ENCODE assay signal across 19 cellular contexts in genomic region chr14:98226411-98226810, GRCh38.
DNase-seq lines count a peak whose midpoint lies in the region; ATAC-seq, FAIRE-seq and TF ChIP-seq lines count a peak whose summit lies in the region.
"Had no signal": no experiment of that assay in that cellular context is flagged by ENCODE, and none has a peak within 500 bp of the region (broad histone marks: within the 10 kb centered on the region; RNA-seq: fewer than 3 reads in every experiment).

No MANE protein-coding gene starts in this region.

- TF ChIP-seq CTCF in GM12878 (IDR thresholded peaks at IDR 0.05 in 2 of 3, conservative IDR thresholded peaks at IDR 0.05 in 1 of 3; ENCODE audit: control insufficient read depth in 2 of 3, extremely low read depth in 1 of 3, insufficient read depth in 1 of 3, low read depth in 3 of 3, low read length in 3 of 3), result no peak

- no peaks in the 10 kb centered on the region; the same call in none of the 3 replicates for H3K9me3 ChIP-seq in GM12878 (replicated peaks; ENCODE audit: control insufficient read depth, insufficient read depth, low read length)
- H3K9me3 ChIP-seq: A549 had no signal

- H3K27ac ChIP-seq in GM12878 (ENCODE audit: control insufficient read depth, insufficient read depth), result peak overlapping the region; percentile 30; the same call in 1 of the 2 replicates
- H3K27ac ChIP-seq: A549, BLaER1 had no signal

- H3K9me3 Mint-ChIP-seq in T-helper 1 cell treated with Interleukin-12 subunit alpha and Interleukin-12 subunit beta and Interleukin-4 antibody, amounts not matched to agents 30 μg/mL and 1 μg/mL, for 36 hours, result no peaks in the 10 kb centered on the region
- H3K9me3 Mint-ChIP-seq in immature natural killer cell, result no peaks in the 10 kb centered on the region

- no peak for TF ChIP-seq RAD21 in GM12878 (IDR thresholded peaks at IDR 0.05; ENCODE audit: insufficient read depth, low read depth, low read length)

- H3K4me3 ChIP-seq in GM12878, result no peak overlapping the region
- H3K4me3 ChIP-seq: A549, BLaER1 had no signal

- no peak overlapping the region for H3K9ac ChIP-seq in GM12878 (ENCODE audit: control insufficient read depth, insufficient read depth, low read length)
- H3K9ac ChIP-seq: BLaER1 had no signal

- TF ChIP-seq EP300 in GM12878 (IDR thresholded peaks at IDR 0.05; ENCODE audit: borderline replicate concordance in 1 of 2, control insufficient read depth in 1 of 2, low read depth in 2 of 2, low read length in 2 of 2), result no peak

- FAIRE-seq in GM12878 (lab: Jason Lieb, UNC), result no peak
- FAIRE-seq: A549 had no signal

- no peak overlapping the region for H3K4me3 Mint-ChIP-seq in T-helper 1 cell treated with Interleukin-12 subunit alpha and Interleukin-12 subunit beta and Interleukin-4 antibody, amounts not matched to agents 30 μg/mL and 1 μg/mL, for 36 hours
- H3K4me3 Mint-ChIP-seq in immature natural killer cell, result no peak overlapping the region

- no peaks in the 10 kb centered on the region for H3K27me3 ChIP-seq in GM12878 (replicated peaks in 1 of 2; ENCODE audit: control insufficient read depth in 2 of 2, insufficient read depth in 2 of 2, low read length in 1 of 2)
- H3K27me3 ChIP-seq: BLaER1 had no signal

- H3K27ac Mint-ChIP-seq in T-helper 1 cell treated with Interleukin-12 subunit alpha and Interleukin-12 subunit beta and Interleukin-4 antibody, amounts not matched to agents 30 μg/mL and 1 μg/mL, for 36 hours, result peak overlapping the region; percentile 88
- peak overlapping the region in 1 of 6 donors; percentile 91 for H3K27ac Mint-ChIP-seq in immature natural killer cell

- SMC1A ChIA-PET in GM12878 (lab: Charles Lee; ENCODE audit: uncharacterized antibody, unreplicated experiment), result interaction anchor here (0.6 to 14.0 kb wide), 19 partner anchors 8 to 520 kb away, joined by 3 to 320 read pairs (median 6); no protein-coding TSS in a partner anchor

- H4K20me1 ChIP-seq in GM12878 (ENCODE audit: control insufficient read depth, insufficient read depth), result no peaks in the 10 kb centered on the region
- H4K20me1 ChIP-seq: BLaER1 had no signal

- WGBS in GM12878 (ENCODE audit: insufficient coverage, insufficient replicate concordance, low lambda C conversion rate, missing lambda C conversion rate), result 66% methylated on average over 8 of the region's 8 CpGs

- H3K36me3 Mint-ChIP-seq in T-helper 1 cell treated with Interleukin-12 subunit alpha and Interleukin-12 subunit beta and Interleukin-4 antibody, amounts not matched to agents 30 μg/mL and 1 μg/mL, for 36 hours (ENCODE audit: low read depth), result peaks cover 18% of the 10 kb centered on the region
- no peaks in the 10 kb centered on the region for H3K36me3 Mint-ChIP-seq in immature natural killer cell

- no peaks in the 10 kb centered on the region for H3K27me3 Mint-ChIP-seq in T-helper 1 cell treated with Interleukin-12 subunit alpha and Interleukin-12 subunit beta and Interleukin-4 antibody, amounts not matched to agents 30 μg/mL and 1 μg/mL, for 36 hours (ENCODE audit: low read depth)
- peaks cover 0 to 2% (median 2%) of the 10 kb centered on the region in 3 donors for H3K27me3 Mint-ChIP-seq in immature natural killer cell (ENCODE audit: low read depth in 3 of 3)

- H3K4me1 Mint-ChIP-seq in T-helper 1 cell treated with Interleukin-12 subunit alpha and Interleukin-12 subunit beta and Interleukin-4 antibody, amounts not matched to agents 30 μg/mL and 1 μg/mL, for 36 hours (ENCODE audit: low read depth), result peaks cover 73% of the 10 kb centered on the region
- peaks cover 15 to 21% of the 10 kb centered on the region in 2 donors for H3K4me1 Mint-ChIP-seq in immature natural killer cell

- CTCF ChIA-PET in GM12878 (lab: Yijun Ruan, JAX) (interaction anchor here (0.9 to 2.7 kb wide), 5 partner anchors 22 to 1039 kb away, joined by 3 to 22 read pairs (median 5); no protein-coding TSS in a partner anchor), HEK293T (lab: Yijun Ruan, JAX) (no interaction called here)

- H3K79me2 ChIP-seq in GM12878 (ENCODE audit: control insufficient read depth, insufficient read depth, low read length), result no peaks in the 10 kb centered on the region

- POLR2A ChIA-PET in GM12878 (lab: Charles Lee) (interaction anchor here (2.1 to 7.5 kb wide), 4 partner anchors 17 to 87 kb away, joined by 9 to 46 read pairs (median 24); no protein-coding TSS in a partner anchor), HEK293T (lab: Yijun Ruan, JAX) (no interaction called here)

- no peaks in the 10 kb centered on the region for H3K36me3 ChIP-seq in GM12878 (ENCODE audit: control insufficient read depth in 2 of 2, insufficient read depth in 2 of 2, low read length in 1 of 2)
- H3K36me3 ChIP-seq: BLaER1 had no signal

- BruUV-seq in GM12878 (replicated peaks; lab: Mats Ljungman, UMichigan), result no TSS peak

- RAD21 ChIA-PET in GM12878 (lab: Charles Lee; ENCODE audit: unreplicated experiment), result interaction anchor here (1.1 to 6.3 kb wide), 15 partner anchors 8 to 286 kb away, joined by 3 to 82 read pairs (median 10); no protein-coding TSS in a partner anchor

- in situ Hi-C loops in GM12878 (cut with MboI), result no loop called here

- H2AFZ ChIP-seq in GM12878 (ENCODE audit: control insufficient read depth, low read depth, low read length), result no peak overlapping the region

- no peak for ATAC-seq in GM12878
- ATAC-seq: A549, PC-3, right cardiac atrium had no signal

- peaks cover 5% of the 10 kb centered on the region for H3K4me1 ChIP-seq in GM12878 (ENCODE audit: control insufficient read depth, insufficient read depth, low read length)
- H3K4me1 ChIP-seq: A549 had no signal

- no peak overlapping the region for H3K4me2 ChIP-seq in GM12878 (ENCODE audit: control insufficient read depth, insufficient read depth)
- H3K4me2 ChIP-seq: A549, BLaER1 had no signal

- no peak for TF ChIP-seq POLR2A in GM12878 (IDR thresholded peaks at IDR 0.05; ENCODE audit: low read depth, low read length)

- DNase-seq in T-helper 1 cell (no peak), DMS79 (lab: John Stamatoyannopoulos, UW) (peak; percentile 44), NCI-H524 treated with DMSO at 0.1 percent for 48 hours (lab: John Stamatoyannopoulos, UW) (peak; percentile 61), GM12878 (ENCODE audit: low read depth, low spot score) (no peak), immature natural killer cell (no peak), HEK293T (ENCODE audit: extremely low spot score) (no peak), amygdala (lab: John Stamatoyannopoulos, UW) (no peak)
- DNase-seq: activated T-cell treated with anti-CD3 and anti-CD28 coated beads for 4 hours; central memory CD4-positive, alpha-beta T cell; NCI-H187; NCI-H526; PC-3; right cardiac atrium; SIG-M5; stimulated activated CD4-positive, alpha-beta T cell treated with anti-CD3 and anti-CD28 coated beads, Interleukin-15, amount 100 ng/mL, for 24 hours; trophoblast cell had no signal

- intact Hi-C loops in GM12878 (cut with micrococcal nuclease; ENCODE audit: unreplicated experiment), result no loop called here

TF ChIP-seq in GM12878, 131 proteins besides CTCF, POLR2A, EP300 and RAD21:
- TF ChIP-seq FOXM1 (IDR thresholded peaks at IDR 0.05; ENCODE audit: low read depth, low read length) (no peak), PKNOX1 (IDR thresholded peaks at IDR 0.05) (0 out of 2 replicates have a peak, but pooled peaks have one; percentile 17)

TF ChIP-seq in HEK293T, 16 proteins besides CTCF, POLR2A, EP300 and RAD21:
- TF ChIP-seq HDGF (IDR thresholded peaks at IDR 0.05; ENCODE audit: borderline replicate concordance), result no peak
- no peak for TF ChIP-seq NFRKB (IDR thresholded peaks at IDR 0.05)
- no peak for TF ChIP-seq PKNOX1 (IDR thresholded peaks at IDR 0.05)
- TF ChIP-seq ZNF384 (IDR thresholded peaks at IDR 0.05), result no peak
- TF ChIP-seq LEF1 (IDR thresholded peaks at IDR 0.05; ENCODE audit: borderline replicate concordance), result no peak
- no peak for TF ChIP-seq ARNT (IDR thresholded peaks at IDR 0.05)
- TF ChIP-seq FOXM1 (IDR thresholded peaks at IDR 0.05; ENCODE audit: borderline replicate concordance), result no peak
- TF ChIP-seq FOXK2 (IDR thresholded peaks at IDR 0.05), result no peak
- TF ChIP-seq CTBP1 (IDR thresholded peaks at IDR 0.05; ENCODE audit: borderline replicate concordance), result no peak
- no peak for TF ChIP-seq FOXA1 (IDR thresholded peaks at IDR 0.05)
- no peak for TF ChIP-seq SP1 (IDR thresholded peaks at IDR 0.05)
- no peak for TF ChIP-seq BHLHE40 (IDR thresholded peaks at IDR 0.05; ENCODE audit: borderline replicate concordance)
- TF ChIP-seq SUZ12 (IDR thresholded peaks at IDR 0.05), result no peak
- no peak for TF ChIP-seq TARDBP (IDR thresholded peaks at IDR 0.05)
- TF ChIP-seq L3MBTL2 (conservative IDR thresholded peaks at IDR 0.05), result no peak
- TF ChIP-seq ELF4 (IDR thresholded peaks at IDR 0.05), result no peak

Comparison
In these comparisons a context has a peak if more than half of its experiments do, and no peak if none do; other contexts are left out.
1. DNase-seq: peak in DMS79 (single experiment) and NCI-H524 treated with DMSO at 0.1 percent for 48 hours (single experiment); none in T-helper 1 cell (0 of 5), GM12878 (single experiment), immature natural killer cell (0 of 3), HEK293T (single experiment) and amygdala (0 of 56).